Comparison of ENCODE assay signal across 9 cellular contexts in genomic region chr17:38454528-38454927, GRCh38. TPM values are rescaled to one million over a fixed set of nuclear protein-coding genes. Genes with fewer than 3 reads are reported as not detected.
DNase-seq lines count a peak whose midpoint lies in the region; ATAC-seq and TF ChIP-seq lines count a peak whose summit lies in the region.
"Had no signal": no experiment of that assay in that cellular context is flagged by ENCODE, and none has a peak within 500 bp of the region (broad histone marks: within the 10 kb centered on the region; RNA-seq: fewer than 3 reads in every experiment).

No MANE protein-coding gene starts in this region.

- DNase-seq in NCI-H1694 treated with DMSO at 0.1 percent for 48 hours (lab: John Stamatoyannopoulos, UW) (peak; percentile 35), NCI-H1694 (lab: John Stamatoyannopoulos, UW) (no peak), breast epithelium (ENCODE audit: low spot score in 2 of 2) (peak; percentile 81 to 93), inferior parietal cortex (ENCODE audit: extremely low spot score) (peak; percentile 84), NAMALWA (ENCODE audit: low spot score) (no peak)
- DNase-seq in activated CD8-positive, alpha-beta memory T cell treated with anti-CD3 and anti-CD28 coated beads, Interleukin-2, amount 10 ng/mL, durations not matched to agents 7 days and 5 days, result no peak
- DNase-seq: CD4-positive, CD25-positive, alpha-beta regulatory T cell had no signal

- H3K27ac ChIP-seq in breast epithelium, result peak overlapping the region; percentile 77 to 88
- H3K27ac ChIP-seq in stomach smooth muscle (ENCODE audit: low read length), result peak overlapping the region; percentile 69

- H3K9ac ChIP-seq in stomach smooth muscle (ENCODE audit: low read length in 2 of 2), result peak overlapping the region; percentile 58

- no peak for TF ChIP-seq POLR2A in breast epithelium (IDR thresholded peaks at IDR 0.05)

- H3K27ac Mint-ChIP-seq in activated T-helper 17 cell treated with anti-CD3 and anti-CD28 coated beads, Interleukin-2, amount 50 U/mL, for 72 hours, result no peak overlapping the region
- H3K27ac Mint-ChIP-seq in activated CD8-positive, alpha-beta memory T cell treated with anti-CD3 and anti-CD28 coated beads, Interleukin-2, amount 10 ng/mL, durations not matched to agents 7 days and 5 days, result no peak overlapping the region
- H3K27ac Mint-ChIP-seq: CD4-positive, CD25-positive, alpha-beta regulatory T cell had no signal

- H3K9me3 ChIP-seq in breast epithelium (no peaks in the 10 kb centered on the region), stomach smooth muscle (ENCODE audit: control insufficient read depth in 2 of 2, low read length in 2 of 2) (no peaks in the 10 kb centered on the region)

- H3K4me3 Mint-ChIP-seq in activated T-helper 17 cell treated with anti-CD3 and anti-CD28 coated beads, Interleukin-2, amount 50 U/mL, for 72 hours, result no peak overlapping the region
- H3K4me3 Mint-ChIP-seq in activated CD8-positive, alpha-beta memory T cell treated with anti-CD3 and anti-CD28 coated beads, Interleukin-2, amount 10 ng/mL, durations not matched to agents 7 days and 5 days, result no peak overlapping the region

- H3K4me3 ChIP-seq in breast epithelium (peak overlapping the region; percentile 29 to 74 (median 50)), stomach smooth muscle (ENCODE audit: low read length in 2 of 2) (peak overlapping the region; percentile 46 to 69)

- H3K4me1 ChIP-seq in breast epithelium, result peaks cover 4 to 10% of the 10 kb centered on the region in 2 donors
- peaks cover 64% of the 10 kb centered on the region for H3K4me1 ChIP-seq in stomach smooth muscle (ENCODE audit: control insufficient read depth, insufficient read depth, low read length)

- CTCF ChIA-PET in activated CD8-positive, alpha-beta memory T cell treated with anti-CD3 and anti-CD28 coated beads, Interleukin-2, amount 10 ng/mL, durations not matched to agents 7 days and 5 days (lab: Charles Lee), result interaction anchor here (0.9 to 1.2 kb wide), 2 partner anchors 106 to 213 kb away, joined by 3 read pairs; no protein-coding TSS in a partner anchor

- no peaks in the 10 kb centered on the region for H3K36me3 ChIP-seq in breast epithelium
- peaks cover 3 to 8% of the 10 kb centered on the region in 2 donors for H3K36me3 ChIP-seq in stomach smooth muscle (ENCODE audit: control insufficient read depth in 2 of 2, insufficient read depth in 2 of 2, low read length in 2 of 2)

- H3K27me3 ChIP-seq in breast epithelium (no peaks in the 10 kb centered on the region), stomach smooth muscle (ENCODE audit: control insufficient read depth in 1 of 2, insufficient read depth in 2 of 2, low read length in 2 of 2) (no peaks in the 10 kb centered on the region)

- TF ChIP-seq CTCF in breast epithelium (IDR thresholded peaks at IDR 0.05), result no peak

- no peak for ATAC-seq in activated T-helper 17 cell treated with anti-CD3 and anti-CD28 coated beads, Interleukin-2, amount 50 U/mL, for 72 hours (replicated peaks)
- no peak for ATAC-seq in activated CD8-positive, alpha-beta memory T cell treated with anti-CD3 and anti-CD28 coated beads, Interleukin-2, amount 10 ng/mL, durations not matched to agents 7 days and 5 days

- H3K4me1 Mint-ChIP-seq in activated T-helper 17 cell treated with anti-CD3 and anti-CD28 coated beads, Interleukin-2, amount 50 U/mL, for 72 hours, result peaks cover 7% of the 10 kb centered on the region
- H3K4me1 Mint-ChIP-seq in activated CD8-positive, alpha-beta memory T cell treated with anti-CD3 and anti-CD28 coated beads, Interleukin-2, amount 10 ng/mL, durations not matched to agents 7 days and 5 days, result peaks cover 3% of the 10 kb centered on the region

- H3K27me3 Mint-ChIP-seq in activated T-helper 17 cell treated with anti-CD3 and anti-CD28 coated beads, Interleukin-2, amount 50 U/mL, for 72 hours, result peaks cover 38% of the 10 kb centered on the region
- peaks cover 42% of the 10 kb centered on the region for H3K27me3 Mint-ChIP-seq in activated CD8-positive, alpha-beta memory T cell treated with anti-CD3 and anti-CD28 coated beads, Interleukin-2, amount 10 ng/mL, durations not matched to agents 7 days and 5 days

- intact Hi-C loops in breast epithelium (cut with DNase I; ENCODE audit: low total_unique reads), result no loop called here

- H3K36me3 Mint-ChIP-seq in activated T-helper 17 cell treated with anti-CD3 and anti-CD28 coated beads, Interleukin-2, amount 50 U/mL, for 72 hours (ENCODE audit: low read depth), result no peaks in the 10 kb centered on the region
- no peaks in the 10 kb centered on the region for H3K36me3 Mint-ChIP-seq in activated CD8-positive, alpha-beta memory T cell treated with anti-CD3 and anti-CD28 coated beads, Interleukin-2, amount 10 ng/mL, durations not matched to agents 7 days and 5 days
- H3K36me3 Mint-ChIP-seq: CD4-positive, CD25-positive, alpha-beta regulatory T cell had no signal

- no peaks in the 10 kb centered on the region for H3K9me3 Mint-ChIP-seq in activated T-helper 17 cell treated with anti-CD3 and anti-CD28 coated beads, Interleukin-2, amount 50 U/mL, for 72 hours
- no peaks in the 10 kb centered on the region for H3K9me3 Mint-ChIP-seq in activated CD8-positive, alpha-beta memory T cell treated with anti-CD3 and anti-CD28 coated beads, Interleukin-2, amount 10 ng/mL, durations not matched to agents 7 days and 5 days (ENCODE audit: low read depth)

RNA-seq across cellular contexts. Expression of gene ARHGAP23, which starts 26.3 kb away (rescaled TPM):
- 10 to 100 TPM; 13.8 to 25.2 (median 21.1) TPM for total RNA-seq in breast epithelium
- total RNA-seq in activated T-helper 17 cell treated with anti-CD3 and anti-CD28 coated beads, Interleukin-2, amount 50 U/mL, for 72 hours, result 1 to 10 TPM in 1 of 2 donors, under 1 TPM in 1; 0.69 to 2.2 TPM
- under 1 TPM in 1 of 2 experiments, not detected in 1; 0.40 TPM for total RNA-seq in activated CD8-positive, alpha-beta memory T cell treated with anti-CD3 and anti-CD28 coated beads, Interleukin-2, amount 10 ng/mL, durations not matched to agents 7 days and 5 days

Comparison
In these comparisons a context has a peak if more than half of its experiments do, and no peak if none do; other contexts are left out.
1. DNase-seq: peak in NCI-H1694 treated with DMSO at 0.1 percent for 48 hours (single experiment), breast epithelium (2 of 2) and inferior parietal cortex (single experiment); none in NCI-H1694 (single experiment), NAMALWA (single experiment) and activated CD8-positive, alpha-beta memory T cell treated with anti-CD3 and anti-CD28 coated beads, Interleukin-2, amount 10 ng/mL, durations not matched to agents 7 days and 5 days (single experiment).
2. RNA of gene ARHGAP23, which starts 26.3 kb away (total RNA-seq): 13.8 to 25.2 TPM in breast epithelium; 0.69 to 2.2 TPM in activated T-helper 17 cell treated with anti-CD3 and anti-CD28 coated beads, Interleukin-2, amount 50 U/mL, for 72 hours and 0.40 TPM in activated CD8-positive, alpha-beta memory T cell treated with anti-CD3 and anti-CD28 coated beads, Interleukin-2, amount 10 ng/mL, durations not matched to agents 7 days and 5 days; every median in the first group is over 4 times any median in the second.